1 cellular context compared by ENCODE assay signal in genomic region chr3:42229942-42230688, GRCh38.
TF ChIP-seq lines count a peak whose summit lies in the region.

No MANE protein-coding gene starts in this region.

TF ChIP-seq in GM23338, 12 proteins besides CTCF, POLR2A, EP300 and RAD21 (continued from another document):
- no peak for TF ChIP-seq ZNF462 (CRISPR knock-in tag; IDR thresholded peaks at IDR 0.05)
- TF ChIP-seq ZNF331 (CRISPR knock-in tag; IDR thresholded peaks at IDR 0.05; ENCODE audit: low read depth), result no peak
- no peak for TF ChIP-seq JUNB (IDR thresholded peaks at IDR 0.05; ENCODE audit: unreplicated experiment)
